ENCODE assay signal across 8 cellular contexts in the genomic region with DNA sequence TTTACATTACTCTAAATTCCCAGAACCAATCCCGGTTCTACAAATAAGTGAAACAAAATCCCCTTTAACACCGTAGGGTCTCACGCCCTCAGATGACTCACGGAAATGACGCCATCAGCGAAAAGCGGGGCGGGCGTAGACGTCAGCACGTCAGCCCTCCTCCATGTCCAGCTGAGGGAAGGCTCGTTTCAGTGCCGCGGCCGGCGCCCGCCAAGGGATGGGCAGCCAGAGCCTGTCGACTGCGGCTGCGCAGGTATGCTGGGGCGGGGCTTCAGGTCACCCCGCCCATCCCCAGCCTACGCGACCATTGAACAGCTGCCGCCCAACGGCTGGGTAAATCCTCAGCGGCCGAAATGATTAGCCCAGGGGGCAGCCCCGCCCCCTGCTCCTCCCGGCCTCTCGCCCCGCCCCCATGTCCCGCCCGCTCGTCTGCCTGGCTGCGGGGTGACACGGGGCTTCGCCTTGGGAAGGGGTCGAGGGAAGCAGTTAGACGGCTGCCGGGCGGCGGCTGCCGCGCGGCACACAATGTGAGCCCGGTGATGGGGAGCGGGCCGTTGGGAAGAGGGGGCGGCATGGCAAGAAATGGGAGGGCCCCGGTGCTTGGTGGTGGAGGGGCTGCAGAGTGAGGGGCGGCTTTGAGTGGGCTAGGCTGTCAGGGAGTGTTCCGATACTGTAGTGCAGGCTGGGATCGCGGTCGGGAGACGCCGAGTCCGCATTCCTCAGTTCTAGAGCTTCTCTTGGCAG. TPM values are rescaled to one million over a fixed set of nuclear protein-coding genes. Genes with fewer than 3 reads are reported as not detected.
DNase-seq lines count a peak whose midpoint lies in the region; TF ChIP-seq lines count a peak whose summit lies in the region.

A gene (plus strand): TSS at position 420 of the 744 bp plus-strand sequence. CDS start 1,510 bp downstream, outside the sequence.

- H3K9me3 ChIP-seq in SK-N-MC (ENCODE audit: low read depth, low read length) = no peaks in the 10 kb centered on the region

- no peaks in the 10 kb centered on the region for H3K9me3 Mint-ChIP-seq in HFFc6

- H3K27me3 Mint-ChIP-seq in HFFc6 (ENCODE audit: insufficient read depth) = no peaks in the 10 kb centered on the region

- H3K4me3 ChIP-seq in NB4 (ENCODE audit: low read depth, low read length) (peak within 1 kb of the TSS; percentile 85), SK-N-MC (peak within 1 kb of the TSS; percentile 92)

- H3K36me3 ChIP-seq in SK-N-MC (ENCODE audit: insufficient read depth, low read length) = no peaks in the 10 kb centered on the region

- peak within 1 kb of the TSS; percentile 97 for H3K27ac Mint-ChIP-seq in HFFc6

- TF ChIP-seq CTCF in HFFc6 (IDR thresholded peaks at IDR 0.05) (no peak), NB4 (IDR thresholded peaks at IDR 0.05; ENCODE audit: low read depth, low read length) (no peak)

- peak within 1 kb of the TSS; percentile 97 for H3K27ac ChIP-seq in SK-N-MC

- peaks cover 16% of the 10 kb centered on the region for H3K36me3 Mint-ChIP-seq in HFFc6 (ENCODE audit: low read depth)

- peak within 1 kb of the TSS; percentile 97 for H3K9ac ChIP-seq in SK-N-MC (ENCODE audit: insufficient read length)

- peak within 1 kb of the TSS; percentile 92 for H3K4me3 Mint-ChIP-seq in HFFc6

- peaks cover 52% of the 10 kb centered on the region for H3K4me1 Mint-ChIP-seq in HFFc6 (ENCODE audit: low read depth)

- TF ChIP-seq POLR2A in NB4 (IDR thresholded peaks at IDR 0.05; ENCODE audit: extremely low read depth, insufficient read length) = peak; percentile 55

- DNase-seq in GM04503 (ENCODE audit: low read depth) (peak; percentile 84), HFFc6 (peak; percentile 97), NB4 (ENCODE audit: low read depth) (peak; percentile 98), SK-N-MC (ENCODE audit: low read depth, low spot score) (peak; percentile 78), germinal center (ENCODE audit: low spot score) (peak; percentile 96), non-pigmented ciliary epithelial cell (ENCODE audit: low read depth) (peak; percentile 95), superior temporal gyrus (ENCODE audit: extremely low spot score) (peak; percentile 99)
- DNase-seq in activated naive CD4-positive, alpha-beta T cell treated with anti-CD3 and anti-CD28 coated beads, Interleukin-2, amount 50 U/mL, for 16 hours = peak; percentile 92

RNA-seq across cellular contexts. Expression of the gene that starts here (rescaled TPM):
- 10 to 100 TPM; 17.7 to 29.2 (median 23.8) TPM for total RNA-seq in HFFc6 (2021; fragmentation: NEBNext Ultra II Directional; extraction: Animal tissue kit (Norgen Biotek cat#: 25700))

Comparison
In these comparisons a context has a peak if more than half of its experiments do, and no peak if none do; other contexts are left out.
1. Peak in every context shown above with its lines: DNase-seq, H3K4me3 ChIP-seq and H3K27ac ChIP-seq.